1 cellular context compared by ENCODE assay signal in genomic region chr20:41031243-41031619, GRCh38.
TF ChIP-seq lines count a peak whose summit lies in the region.

No MANE protein-coding gene starts in this region.

TF ChIP-seq in IMR-90, 13 proteins besides CTCF, POLR2A, EP300 and RAD21 (continued from another document):
- no peak for TF ChIP-seq FOS (IDR thresholded peaks at IDR 0.05; ENCODE audit: low read depth, low read length)
